ENCODE assay signal across 8 cellular contexts in genomic region chr7:47444376-47445098, GRCh38.
DNase-seq lines count a peak whose midpoint lies in the region; ATAC-seq and TF ChIP-seq lines count a peak whose summit lies in the region.

No MANE protein-coding gene starts in this region.

- H3K27ac ChIP-seq in breast epithelium (no peak overlapping the region), mesendoderm (ENCODE audit: low read depth, low read length) (no peak overlapping the region)

- H3K56ac ChIP-seq in mesendoderm (ENCODE audit: low read length), result no peak overlapping the region

- peak; percentile 47 for DNase-seq in CD1c-positive myeloid dendritic cell (ENCODE audit: extremely low spot score)
- peak; percentile 62 for DNase-seq in HT-29 (ENCODE audit: low spot score)
- no peak for DNase-seq in breast epithelium (ENCODE audit: low spot score in 2 of 2)
- peak; percentile 26 for DNase-seq in mesendoderm
- no peak for DNase-seq in epidermal melanocyte (ENCODE audit: insufficient read length, low spot score)
- DNase-seq in NCI-H446 treated with DMSO at 0.1 percent for 48 hours (lab: John Stamatoyannopoulos, UW), result no peak
- no peak for DNase-seq in T-helper 17 cell

- H2BK15ac ChIP-seq in mesendoderm (replicated peaks; ENCODE audit: low read depth), result no peak overlapping the region

- no peaks in the 10 kb centered on the region for H3K79me1 ChIP-seq in mesendoderm (ENCODE audit: low read length)

- no peak overlapping the region for H3K18ac ChIP-seq in mesendoderm (ENCODE audit: low read length)

- TF ChIP-seq POLR2A in breast epithelium (IDR thresholded peaks at IDR 0.05), result no peak

- H3K4me3 Mint-ChIP-seq in T-helper 17 cell, result no peak overlapping the region

- WGBS in mesendoderm (ENCODE audit: extremely low coverage, insufficient coverage, low lambda C conversion rate), result no CpG with 5 or more reads among the region's 14 CpGs

- no peaks in the 10 kb centered on the region for H3K27me3 ChIP-seq in breast epithelium
- H3K27me3 ChIP-seq in mesendoderm (ENCODE audit: insufficient read depth, low read length, poor library complexity), result no peaks in the 10 kb centered on the region

- no peaks in the 10 kb centered on the region for H3K36me3 Mint-ChIP-seq in T-helper 17 cell (ENCODE audit: low read depth)

- no peaks in the 10 kb centered on the region for H3K79me2 ChIP-seq in mesendoderm (ENCODE audit: control insufficient read depth, insufficient read depth, low read length)

- no peak overlapping the region for H2AK5ac ChIP-seq in mesendoderm (ENCODE audit: low read length)

- no peak overlapping the region for H3K23ac ChIP-seq in mesendoderm (ENCODE audit: low read length)

- no peak overlapping the region for H2BK5ac ChIP-seq in mesendoderm (ENCODE audit: low read length)

- intact Hi-C loops in breast epithelium (cut with DNase I; ENCODE audit: low total_unique reads), result no loop called here

- H3K4me2 ChIP-seq in mesendoderm (ENCODE audit: low read length), result no peak overlapping the region

- H3K27ac Mint-ChIP-seq in T-helper 17 cell, result no peak overlapping the region

- peak in 2 of 3 donors; percentile 48 to 49 for TF ChIP-seq CTCF in breast epithelium (IDR thresholded peaks at IDR 0.05)

- no peak overlapping the region for H2BK120ac ChIP-seq in mesendoderm (ENCODE audit: low read depth, low read length)

- peaks cover 12% of the 10 kb centered on the region for H3K27me3 Mint-ChIP-seq in T-helper 17 cell

- H4K5ac ChIP-seq in mesendoderm (ENCODE audit: low read length), result no peak overlapping the region

- H3K4me3 ChIP-seq in breast epithelium, result no peak overlapping the region
- no peak overlapping the region for H3K4me3 ChIP-seq in mesendoderm (ENCODE audit: low read length)

- no peak overlapping the region for H3K4ac ChIP-seq in mesendoderm (ENCODE audit: low read depth, low read length)

- ATAC-seq in HG03442 (IDR thresholded peaks at IDR 0.05; ENCODE audit: unreplicated experiment) (no peak), T-helper 17 cell (no peak)

- no peaks in the 10 kb centered on the region for H3K9me3 ChIP-seq in breast epithelium
- H3K9me3 ChIP-seq in T-helper 17 cell (ENCODE audit: control insufficient read depth, low read length, poor library complexity, severe bottlenecking), result no peaks in the 10 kb centered on the region

- no peak overlapping the region for H3K9ac ChIP-seq in mesendoderm (ENCODE audit: low read length)

- H3K4me1 Mint-ChIP-seq in T-helper 17 cell, result peaks cover 3% of the 10 kb centered on the region

- no peaks in the 10 kb centered on the region for H3K36me3 ChIP-seq in breast epithelium
- no peaks in the 10 kb centered on the region for H3K36me3 ChIP-seq in mesendoderm (ENCODE audit: control insufficient read depth, insufficient read depth, low read length)

- no peaks in the 10 kb centered on the region for H3K4me1 ChIP-seq in breast epithelium
- H3K4me1 ChIP-seq in mesendoderm (ENCODE audit: control insufficient read depth, low read depth, low read length), result no peaks in the 10 kb centered on the region

- H4K8ac ChIP-seq in mesendoderm (ENCODE audit: low read depth, low read length), result no peak overlapping the region

Comparison
In these comparisons a context has a peak if more than half of its experiments do, and no peak if none do; other contexts are left out.
1. DNase-seq: peak in CD1c-positive myeloid dendritic cell (single experiment), HT-29 (single experiment) and mesendoderm (single experiment); none in breast epithelium (0 of 2), epidermal melanocyte (single experiment), NCI-H446 treated with DMSO at 0.1 percent for 48 hours (single experiment) and T-helper 17 cell (0 of 3).